In genomic region chr15:31014608-31014925, GRCh38 we compare ENCODE assay signal across 2 cellular contexts.
TF ChIP-seq lines count a peak whose summit lies in the region.

No MANE protein-coding gene starts in this region.

TF ChIP-seq in GM12891, 5 proteins besides CTCF, POLR2A, EP300 and RAD21 (continued from another document):
- no peak for TF ChIP-seq SPI1 (IDR thresholded peaks at IDR 0.05; ENCODE audit: low read depth, low read length)
- no peak for TF ChIP-seq POU2F2 (IDR thresholded peaks at IDR 0.05; ENCODE audit: low read depth, low read length)

TF ChIP-seq in GM12878, 131 proteins besides CTCF, POLR2A, EP300 and RAD21 (continued from another document):
- TF ChIP-seq ATF2 (IDR thresholded peaks at IDR 0.05; ENCODE audit: low read length) (no peak), EGR1 (IDR thresholded peaks at IDR 0.05; ENCODE audit: borderline replicate concordance in 1 of 2, low read depth in 2 of 2, low read length in 2 of 2) (no peak), MYB (IDR thresholded peaks at IDR 0.05; ENCODE audit: borderline replicate concordance, low read depth, low read length) (no peak), RAD51 (IDR thresholded peaks at IDR 0.05) (no peak), ZNF207 (IDR thresholded peaks at IDR 0.05; ENCODE audit: borderline replicate concordance) (no peak), TAF1 (IDR thresholded peaks at IDR 0.05; ENCODE audit: borderline replicate concordance, low read depth, low read length) (no peak), IRF3 (IDR thresholded peaks at IDR 0.05) (no peak), SREBF2 (IDR thresholded peaks at IDR 0.05; ENCODE audit: low read length) (no peak), CEBPZ (IDR thresholded peaks at IDR 0.05; ENCODE audit: low read depth, low read length) (no peak), ATF7 (IDR thresholded peaks at IDR 0.05; ENCODE audit: low read depth) (no peak), PRDM15 (CRISPR knock-in tag; IDR thresholded peaks at IDR 0.05) (no peak), SIN3A (IDR thresholded peaks at IDR 0.05; ENCODE audit: low read depth, low read length) (no peak), MEF2B (IDR thresholded peaks at IDR 0.05; ENCODE audit: partially characterized antibody, poor library complexity, severe bottlenecking) (no peak), GABPA (IDR thresholded peaks at IDR 0.05; ENCODE audit: low read depth) (no peak), ZNF687 (IDR thresholded peaks at IDR 0.05) (no peak), MEF2A (IDR thresholded peaks at IDR 0.05; ENCODE audit: insufficient read depth, low read depth, low read length) (no peak), E2F8 (IDR thresholded peaks at IDR 0.05; ENCODE audit: low read depth, partially characterized antibody) (no peak), TCF3 (IDR thresholded peaks at IDR 0.05; ENCODE audit: borderline replicate concordance, insufficient read depth, low read depth, low read length) (no peak)
